8 cellular contexts compared by ENCODE assay signal in genomic region chr7:115975766-115976165, GRCh38. TPM values are rescaled to one million over a fixed set of nuclear protein-coding genes. Genes with fewer than 3 reads are reported as not detected.
"Had no signal": no experiment of that assay in that cellular context is flagged by ENCODE, and none has a peak within 500 bp of the region (broad histone marks: within the 10 kb centered on the region; RNA-seq: fewer than 3 reads in every experiment).

No MANE protein-coding gene starts in this region.

- FAIRE-seq: H1, H54, HTR-8/SVneo had no signal

- H2AFZ ChIP-seq: GM23338 had no signal

- H3K4me3 ChIP-seq: GM23338 had no signal

- DNase-seq: H9, HCEC 1CT, IMR-90 had no signal

- H3K4me2 ChIP-seq: GM23338 had no signal

RNA-seq across cellular contexts. Expression of gene TFEC, which starts 54.8 kb away (rescaled TPM):
- total RNA-seq: GM23338, H1, H9, HT-29 had no signal
- polyA plus RNA-seq: GM23338, H1 had no signal
